ENCODE assay signal across 8 cellular contexts in genomic region chr17:28811594-28812135, GRCh38. TPM values are rescaled to one million over a fixed set of nuclear protein-coding genes. Genes with fewer than 3 reads are reported as not detected.
A peak's percentile ranks its signal among the peaks of the same experiment; 100 is the strongest.
DNase-seq lines count a peak whose midpoint lies in the region; ATAC-seq and TF ChIP-seq lines count a peak whose summit lies in the region.

No MANE protein-coding gene starts in this region.

- H3K4me1 ChIP-seq in KMS-11 (ENCODE audit: low read depth, poor library complexity, severe bottlenecking) (peaks cover 40% of the 10 kb centered on the region), hepatocyte (ENCODE audit: insufficient read depth) (peaks cover 45% of the 10 kb centered on the region)

- WGBS in hepatocyte (ENCODE audit: low lambda C conversion rate, missing lambda C conversion rate) = under 1% methylated on average over 7 of the region's 7 CpGs

- no peaks in the 10 kb centered on the region for H4K20me1 ChIP-seq in KMS-11 (ENCODE audit: insufficient read depth)
- no peaks in the 10 kb centered on the region for H4K20me1 ChIP-seq in hepatocyte (ENCODE audit: insufficient read depth, poor library complexity, severe bottlenecking)

- DNase-seq in NCI-H526 (lab: John Stamatoyannopoulos, UW) (peak; percentile 40 to 41), NCI-H526 treated with DMSO at 0.1 percent for 48 hours (lab: John Stamatoyannopoulos, UW) (no peak), hepatocyte (ENCODE audit: low spot score) (peak; percentile 53), renal cortical epithelial cell (ENCODE audit: low read depth) (peak; percentile 82), GM19240 (ENCODE audit: insufficient read length, low spot score) (no peak)
- DNase-seq in activated CD8-positive, alpha-beta T cell treated with anti-CD3 and anti-CD28 coated beads, Interleukin-2, amount 10 ng/mL, durations not matched to agents 7 days and 5 days = peak; percentile 26
- no peak for DNase-seq in NK-92 treated with Interleukin-12 subunit alpha and Interleukin-12 subunit beta, amount 100 ng/mL, for 24 hours (lab: John Stamatoyannopoulos, UW)

- peaks cover 30% of the 10 kb centered on the region; the same call in 1 of the 2 replicates for H3K79me2 ChIP-seq in KMS-11 (ENCODE audit: insufficient read depth, low read depth)
- H3K79me2 ChIP-seq in hepatocyte = peaks cover 68% of the 10 kb centered on the region

- no peaks in the 10 kb centered on the region for H3K9me3 Mint-ChIP-seq in activated CD8-positive, alpha-beta T cell treated with anti-CD3 and anti-CD28 coated beads, Interleukin-2, amount 10 ng/mL, durations not matched to agents 7 days and 5 days (ENCODE audit: insufficient read depth)

- H3K27ac Mint-ChIP-seq in activated CD8-positive, alpha-beta T cell treated with anti-CD3 and anti-CD28 coated beads, Interleukin-2, amount 10 ng/mL, durations not matched to agents 7 days and 5 days = peak overlapping the region; percentile 46

- no peak for TF ChIP-seq CTCF in KMS-11 (conservative IDR thresholded peaks at IDR 0.05; ENCODE audit: low read depth, low read length)
- no peak for TF ChIP-seq CTCF in hepatocyte (IDR thresholded peaks at IDR 0.05; ENCODE audit: poor library complexity)

- POLR2A ChIA-PET in activated CD8-positive, alpha-beta T cell treated with anti-CD3 and anti-CD28 coated beads, Interleukin-2, amount 10 ng/mL, durations not matched to agents 7 days and 5 days (lab: Charles Lee) = interaction anchor here (1.2 to 2.4 kb wide), 2 partner anchors 31 to 86 kb away, joined by 4 to 8 read pairs; partner anchors contain the start of genes FAM222B and FLOT2

- H3K27me3 ChIP-seq in KMS-11 (ENCODE audit: insufficient read depth, low read depth) (no peaks in the 10 kb centered on the region), hepatocyte (no peaks in the 10 kb centered on the region)

- H3K36me3 ChIP-seq in KMS-11 (ENCODE audit: insufficient read depth) = no peaks in the 10 kb centered on the region
- no peaks in the 10 kb centered on the region for H3K36me3 ChIP-seq in hepatocyte (replicated peaks; ENCODE audit: insufficient read depth, low read depth)

- H3K27ac ChIP-seq in KMS-11 (no peak overlapping the region), hepatocyte (peak overlapping the region; percentile 91)

- H2AFZ ChIP-seq in KMS-11 (ENCODE audit: low read depth) (peak overlapping the region; percentile 72), hepatocyte (peak overlapping the region; percentile 39)

- no peaks in the 10 kb centered on the region for H3K9me2 ChIP-seq in hepatocyte (replicated peaks; ENCODE audit: insufficient read depth)

- peak overlapping the region; percentile 82 for H3K4me3 Mint-ChIP-seq in activated CD8-positive, alpha-beta T cell treated with anti-CD3 and anti-CD28 coated beads, Interleukin-2, amount 10 ng/mL, durations not matched to agents 7 days and 5 days

- H3K4me3 ChIP-seq in KMS-11 (IDR thresholded peaks at IDR 0.05; ENCODE audit: insufficient read depth, low read depth, low read length) (no peak overlapping the region), hepatocyte (peak overlapping the region; percentile 64)

- H3K4me1 Mint-ChIP-seq in activated CD8-positive, alpha-beta T cell treated with anti-CD3 and anti-CD28 coated beads, Interleukin-2, amount 10 ng/mL, durations not matched to agents 7 days and 5 days (ENCODE audit: low read depth) = peaks cover 32% of the 10 kb centered on the region

- CTCF ChIA-PET in activated CD8-positive, alpha-beta T cell treated with anti-CD3 and anti-CD28 coated beads, Interleukin-2, amount 10 ng/mL, durations not matched to agents 7 days and 5 days (lab: Charles Lee) = interaction anchor here (1.3 to 3.1 kb wide), 9 partner anchors 38 to 149 kb away, joined by 3 to 59 read pairs (median 5); partner anchors contain the start of genes RPL23A, SDF2, SUPT6H and TLCD1

- peak overlapping the region; percentile 57; the same call in 1 of the 2 replicates for H3K9ac ChIP-seq in KMS-11

- H3K4me2 ChIP-seq in KMS-11 (peak overlapping the region; percentile 79), hepatocyte (peak overlapping the region; percentile 75)

- H3K27me3 Mint-ChIP-seq in activated CD8-positive, alpha-beta T cell treated with anti-CD3 and anti-CD28 coated beads, Interleukin-2, amount 10 ng/mL, durations not matched to agents 7 days and 5 days (ENCODE audit: low read depth) = no peaks in the 10 kb centered on the region

- H3K9me3 ChIP-seq in hepatocyte (ENCODE audit: low read depth) = no peaks in the 10 kb centered on the region

- peaks cover 5% of the 10 kb centered on the region for H3K36me3 Mint-ChIP-seq in activated CD8-positive, alpha-beta T cell treated with anti-CD3 and anti-CD28 coated beads, Interleukin-2, amount 10 ng/mL, durations not matched to agents 7 days and 5 days (ENCODE audit: low read depth)

- ATAC-seq in activated CD8-positive, alpha-beta T cell treated with anti-CD3 and anti-CD28 coated beads, Interleukin-2, amount 10 ng/mL, durations not matched to agents 7 days and 5 days = no peak

RNA-seq across cellular contexts. Expression of gene FAM222B, which starts 30.9 kb away (rescaled TPM):
- 10 to 100 TPM; 15.4 to 17.1 TPM for total RNA-seq in activated CD8-positive, alpha-beta T cell treated with anti-CD3 and anti-CD28 coated beads, Interleukin-2, amount 10 ng/mL, durations not matched to agents 7 days and 5 days
- total RNA-seq in hepatocyte = 7.9 and 10.3 TPM in 2 replicates
- polyA plus RNA-seq in hepatocyte = 28.5 and 36.0 TPM in 2 replicates
- total RNA-seq in renal cortical epithelial cell = 1.4 and 14.9 TPM in 2 replicates

RNA-seq across cellular contexts. Expression of gene ERAL1, which starts 43.2 kb away (rescaled TPM):
- total RNA-seq in activated CD8-positive, alpha-beta T cell treated with anti-CD3 and anti-CD28 coated beads, Interleukin-2, amount 10 ng/mL, durations not matched to agents 7 days and 5 days = 10 to 100 TPM; 46.3 to 50.7 TPM
- total RNA-seq in hepatocyte (30.0 and 42.8 TPM in 2 replicates), renal cortical epithelial cell (25.7 and 42.8 TPM in 2 replicates)
- 56.2 and 77.1 TPM in 2 replicates for polyA plus RNA-seq in hepatocyte

Comparison
In these comparisons a context has a peak if more than half of its experiments do, and no peak if none do; other contexts are left out.
1. DNase-seq: peak in NCI-H526 (2 of 2), activated CD8-positive, alpha-beta T cell treated with anti-CD3 and anti-CD28 coated beads, Interleukin-2, amount 10 ng/mL, durations not matched to agents 7 days and 5 days (single experiment), hepatocyte (single experiment) and renal cortical epithelial cell (single experiment); none in NCI-H526 treated with DMSO at 0.1 percent for 48 hours (single experiment), GM19240 (single experiment) and NK-92 treated with Interleukin-12 subunit alpha and Interleukin-12 subunit beta, amount 100 ng/mL, for 24 hours (single experiment).